ENCODE assay signal across 26 cellular contexts in the genomic region with DNA sequence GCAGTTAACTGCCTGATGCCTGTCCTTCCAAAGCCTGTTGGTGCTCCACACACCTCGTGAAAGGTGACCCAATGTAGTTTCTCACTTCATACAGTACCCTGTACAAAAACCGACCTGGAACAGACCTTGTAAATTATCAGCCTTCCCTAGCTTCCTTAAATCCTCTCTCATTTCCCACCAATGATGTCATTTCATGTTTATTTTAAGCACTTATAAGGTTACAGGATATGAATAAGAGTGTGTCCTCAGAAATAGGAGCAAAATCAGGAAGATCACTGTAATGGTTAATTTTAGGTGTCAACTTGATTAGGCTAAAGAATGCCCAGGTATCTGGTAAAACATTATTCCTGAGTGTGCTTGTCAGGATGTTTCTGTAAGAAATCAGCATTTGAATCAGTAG. TPM values are rescaled to one million over a fixed set of nuclear protein-coding genes. Genes with fewer than 3 reads are reported as not detected.
DNase-seq lines count a peak whose midpoint lies in the region; ATAC-seq and TF ChIP-seq lines count a peak whose summit lies in the region.
"Had no signal": no experiment of that assay in that cellular context is flagged by ENCODE, and none has a peak within 500 bp of the region (broad histone marks: within the 10 kb centered on the region; RNA-seq: fewer than 3 reads in every experiment).

No MANE protein-coding gene starts in this region.

- peak overlapping the region; percentile 22 for H3K9ac ChIP-seq in mesenchymal stem cell (ENCODE audit: low read length)

- H3K4ac ChIP-seq in mesenchymal stem cell (ENCODE audit: low read depth in 1 of 2, low read length in 2 of 2): no peak overlapping the region

- DNase-seq in DMS53 (lab: John Stamatoyannopoulos, UW): peak; percentile 25
- DNase-seq in NCI-H2029 (lab: John Stamatoyannopoulos, UW): peak; percentile 59
- DNase-seq in mesenchymal stem cell: peak; percentile 37
- no peak for DNase-seq in endothelial cell (ENCODE audit: low spot score)
- no peak for DNase-seq in NCI-H446 (lab: John Stamatoyannopoulos, UW)
- DNase-seq in NCI-H1417 treated with DMSO at 0.1 percent for 48 hours (lab: John Stamatoyannopoulos, UW): no peak
- DNase-seq: activated naive CD8-positive, alpha-beta T cell treated with anti-CD3 and anti-CD28 coated beads for 36 hours; CD8-positive, alpha-beta memory T cell; central memory CD4-positive, alpha-beta T cell; DND-41; effector CD8-positive, alpha-beta T cell; hippocampal formation; KG1; midbrain; NCI-H1105 treated with DMSO at 0.1 percent for 48 hours; NCI-H748 treated with DMSO at 0.1 percent for 48 hours; stimulated activated CD4-positive, alpha-beta T cell treated with anti-CD3 and anti-CD28 coated beads, Interleukin-15, amount 100 ng/mL, for 24 hours; T-helper 9 cell; tibial artery had no signal

- peak overlapping the region; percentile 10 for H2AK5ac ChIP-seq in mesenchymal stem cell (ENCODE audit: low read length, severe bottlenecking)

- H3K14ac ChIP-seq in mesenchymal stem cell (ENCODE audit: low read length in 2 of 2): no peak overlapping the region

- no peaks in the 10 kb centered on the region for H3K36me3 ChIP-seq in mesenchymal stem cell (ENCODE audit: control insufficient read depth in 1 of 2, insufficient read depth in 2 of 2, low read depth in 1 of 2, low read length in 2 of 2)
- H3K36me3 ChIP-seq: HAP-1, tibial artery had no signal

- no peak overlapping the region for H4K91ac ChIP-seq in mesenchymal stem cell (ENCODE audit: low read length)

- ATAC-seq in GM19463 (IDR thresholded peaks at IDR 0.05; ENCODE audit: unreplicated experiment): no peak
- ATAC-seq: Panc1; stimulated activated memory B cell treated with anti-CD40 and anti-IgM and Interleukin-4, amounts not matched to agents 10 μg/mL and 1 μg/mL and 100 μg/mL, for 72 hours had no signal

- 49% methylated on average over 2 of the region's 2 CpGs for WGBS in mesenchymal stem cell

- H3K27ac Mint-ChIP-seq in endothelial cell (ENCODE audit: unreplicated experiment): no peak overlapping the region
- H3K27ac Mint-ChIP-seq: activated naive CD8-positive, alpha-beta T cell treated with anti-CD3 and anti-CD28 coated beads for 36 hours; activated T-helper 1 cell treated with anti-CD3 and anti-CD28 coated beads, Interleukin-12 subunit alpha, Interleukin-12 subunit beta, Interleukin-2, Interleukin-4 antibody, amounts not matched to agents 30 ng/mL and 10 ng/mL and 1 ng/mL, durations not matched to agents 14 hours and 24 hours and 36 hours; CD8-positive, alpha-beta memory T cell; stimulated activated memory B cell treated with anti-CD40 and anti-IgM and Interleukin-4, amounts not matched to agents 10 μg/mL and 1 μg/mL and 100 μg/mL, for 72 hours had no signal

- H2BK15ac ChIP-seq in mesenchymal stem cell (ENCODE audit: low read depth, poor library complexity, severe bottlenecking): no peak overlapping the region

- no peaks in the 10 kb centered on the region for H3K27me3 ChIP-seq in mesenchymal stem cell (ENCODE audit: control insufficient read depth in 1 of 2, insufficient read depth in 1 of 2, low read length in 2 of 2)
- H3K27me3 ChIP-seq: tibial artery had no signal

- H3K4me1 ChIP-seq in mesenchymal stem cell (ENCODE audit: control insufficient read depth, insufficient read depth, low read depth, low read length): peaks cover 10% of the 10 kb centered on the region
- H3K4me1 ChIP-seq: HAP-1 had no signal

- H2AFZ ChIP-seq in mesenchymal stem cell (ENCODE audit: low read depth, low read length): no peak overlapping the region

- H2BK120ac ChIP-seq in mesenchymal stem cell (ENCODE audit: low read depth, low read length): no peak overlapping the region

- no peak overlapping the region for H4K8ac ChIP-seq in mesenchymal stem cell (ENCODE audit: low read length)

- H2BK5ac ChIP-seq in mesenchymal stem cell (ENCODE audit: low read depth, low read length, poor library complexity, severe bottlenecking): no peak overlapping the region

- no peaks in the 10 kb centered on the region for H3K79me1 ChIP-seq in mesenchymal stem cell (replicated peaks; ENCODE audit: low read length, poor library complexity, severe bottlenecking)

- no peak overlapping the region for H3K4me3 ChIP-seq in mesenchymal stem cell (ENCODE audit: insufficient read depth in 1 of 2, low read depth in 1 of 2, low read length in 2 of 2)
- H3K4me3 ChIP-seq: HAP-1, SK-N-MC, tibial artery had no signal

- no peak overlapping the region for H3K23ac ChIP-seq in mesenchymal stem cell (ENCODE audit: low read length in 2 of 2)

- H3K4me2 ChIP-seq in mesenchymal stem cell (ENCODE audit: low read length, poor library complexity, severe bottlenecking): no peak overlapping the region

- H3K36me3 Mint-ChIP-seq in endothelial cell (ENCODE audit: low read depth, unreplicated experiment): peaks cover 4% of the 10 kb centered on the region
- H3K36me3 Mint-ChIP-seq: activated naive CD8-positive, alpha-beta T cell treated with anti-CD3 and anti-CD28 coated beads for 36 hours; CD8-positive, alpha-beta memory T cell; stimulated activated memory B cell treated with anti-CD40 and anti-IgM and Interleukin-4, amounts not matched to agents 10 μg/mL and 1 μg/mL and 100 μg/mL, for 72 hours had no signal

- no peaks in the 10 kb centered on the region for H3K9me3 ChIP-seq in mesenchymal stem cell (ENCODE audit: control insufficient read depth, low read length)
- H3K9me3 ChIP-seq: HAP-1, tibial artery had no signal

- no peak overlapping the region for H2BK12ac ChIP-seq in mesenchymal stem cell (ENCODE audit: low read length in 2 of 2)

- no peaks in the 10 kb centered on the region for H3K4me1 Mint-ChIP-seq in endothelial cell (ENCODE audit: unreplicated experiment)
- H3K4me1 Mint-ChIP-seq: activated naive CD8-positive, alpha-beta T cell treated with anti-CD3 and anti-CD28 coated beads for 36 hours; CD8-positive, alpha-beta memory T cell; stimulated activated memory B cell treated with anti-CD40 and anti-IgM and Interleukin-4, amounts not matched to agents 10 μg/mL and 1 μg/mL and 100 μg/mL, for 72 hours had no signal

- no peak for TF ChIP-seq CTCF in endothelial cell (IDR thresholded peaks at IDR 0.05; ENCODE audit: unreplicated experiment)

- H3K27ac ChIP-seq in cingulate gyrus (ENCODE audit: low read depth, low read length) (peak overlapping the region; percentile 99), mesenchymal stem cell (ENCODE audit: low read length, poor library complexity, severe bottlenecking) (no peak overlapping the region)
- H3K27ac ChIP-seq: SK-N-MC, tibial artery had no signal

- no peaks in the 10 kb centered on the region for H3K9me3 Mint-ChIP-seq in endothelial cell (ENCODE audit: unreplicated experiment)
- H3K9me3 Mint-ChIP-seq: activated naive CD8-positive, alpha-beta T cell treated with anti-CD3 and anti-CD28 coated beads for 36 hours; activated T-helper 1 cell treated with anti-CD3 and anti-CD28 coated beads, Interleukin-12 subunit alpha, Interleukin-12 subunit beta, Interleukin-2, Interleukin-4 antibody, amounts not matched to agents 30 ng/mL and 10 ng/mL and 1 ng/mL, durations not matched to agents 14 hours and 24 hours and 36 hours; stimulated activated memory B cell treated with anti-CD40 and anti-IgM and Interleukin-4, amounts not matched to agents 10 μg/mL and 1 μg/mL and 100 μg/mL, for 72 hours had no signal

- H3K18ac ChIP-seq in mesenchymal stem cell (ENCODE audit: low read depth in 1 of 2, low read length in 2 of 2): no peak overlapping the region

- peaks cover 1% of the 10 kb centered on the region for H3K27me3 Mint-ChIP-seq in endothelial cell (ENCODE audit: unreplicated experiment)

- H3K4me3 Mint-ChIP-seq in endothelial cell (ENCODE audit: unreplicated experiment): no peak overlapping the region
- H3K4me3 Mint-ChIP-seq: activated naive CD8-positive, alpha-beta T cell treated with anti-CD3 and anti-CD28 coated beads for 36 hours; activated T-helper 1 cell treated with anti-CD3 and anti-CD28 coated beads, Interleukin-12 subunit alpha, Interleukin-12 subunit beta, Interleukin-2, Interleukin-4 antibody, amounts not matched to agents 30 ng/mL and 10 ng/mL and 1 ng/mL, durations not matched to agents 14 hours and 24 hours and 36 hours; CD8-positive, alpha-beta memory T cell; stimulated activated memory B cell treated with anti-CD40 and anti-IgM and Interleukin-4, amounts not matched to agents 10 μg/mL and 1 μg/mL and 100 μg/mL, for 72 hours had no signal

RNA-seq across cellular contexts. Expression of a gene that starts 44.7 kb away (rescaled TPM):
- 4.3 TPM for polyA plus RNA-seq in mesenchymal stem cell (2013, experiment 1 of 2)
- polyA plus RNA-seq in mesenchymal stem cell (2013, experiment 2 of 2): 4.5 TPM
- total RNA-seq in endothelial cell (ENCODE audit: unreplicated experiment): 10.5 TPM
- total RNA-seq: activated naive CD8-positive, alpha-beta T cell treated with anti-CD3 and anti-CD28 coated beads for 36 hours; activated T-helper 1 cell treated with anti-CD3 and anti-CD28 coated beads, Interleukin-12 subunit alpha, Interleukin-12 subunit beta, Interleukin-2, Interleukin-4 antibody, amounts not matched to agents 30 ng/mL and 10 ng/mL and 1 ng/mL, durations not matched to agents 14 hours and 24 hours and 36 hours; CD8-positive, alpha-beta memory T cell had no signal

Comparison
In these comparisons a context has a peak if more than half of its experiments do, and no peak if none do; other contexts are left out.
1. DNase-seq: peak in DMS53 (single experiment), NCI-H2029 (single experiment) and mesenchymal stem cell (single experiment); none in endothelial cell (single experiment), NCI-H446 (0 of 2) and NCI-H1417 treated with DMSO at 0.1 percent for 48 hours (single experiment).